ENCODE assay signal across 22 cellular contexts in the genomic region with DNA sequence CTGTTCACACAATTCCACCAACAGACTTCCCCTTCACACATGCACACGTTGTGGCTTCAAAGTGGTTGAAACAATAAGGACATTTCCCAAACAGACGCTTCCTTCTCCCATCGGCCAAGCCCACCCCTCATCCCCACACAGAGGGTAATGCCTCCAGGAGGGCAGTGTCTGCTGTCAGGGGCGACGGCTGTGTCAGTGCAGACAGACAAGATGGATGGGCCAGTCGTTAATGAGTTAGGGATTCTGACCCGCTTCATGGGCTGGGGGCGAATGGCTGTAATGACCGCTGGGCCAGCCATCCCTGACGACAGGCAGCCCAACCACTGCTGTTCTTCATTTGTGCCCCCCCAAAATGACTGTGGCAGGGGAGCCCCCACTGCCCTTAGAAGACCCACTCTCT. TPM values are rescaled to one million over a fixed set of nuclear protein-coding genes. Genes with fewer than 3 reads are reported as not detected.
"Had no signal": no experiment of that assay in that cellular context is flagged by ENCODE, and none has a peak within 500 bp of the region (broad histone marks: within the 10 kb centered on the region; RNA-seq: fewer than 3 reads in every experiment).

No MANE protein-coding gene starts in this region.

- H3K36me3 Mint-ChIP-seq: activated CD4-positive, alpha-beta memory T cell treated with anti-CD3 and anti-CD28 coated beads for 36 hours; activated naive CD4-positive, alpha-beta T cell treated with anti-CD3 and anti-CD28 coated beads, Interleukin-2, amount 50 U/mL, for 72 hours had no signal

- ATAC-seq: activated naive CD4-positive, alpha-beta T cell treated with anti-CD3 and anti-CD28 coated beads, Interleukin-2, amount 50 U/mL, for 72 hours; activated naive CD8-positive, alpha-beta T cell treated with anti-CD3 and anti-CD28 coated beads, Interleukin-2, amount 50 U/mL, for 24 hours; activated T-cell treated with anti-CD3 and anti-CD28 coated beads, Interleukin-2, amount 50 U/mL, for 4 hours; PC-3; T-helper 17 cell had no signal

- DNase-seq: activated CD4-positive, alpha-beta memory T cell treated with anti-CD3 and anti-CD28 coated beads for 36 hours; activated CD4-positive, alpha-beta T cell treated with anti-CD3 and anti-CD28 coated beads, Interleukin-2, amount 10 ng/mL, durations not matched to agents 7 days and 5 days; activated CD4-positive, CD25-positive, alpha-beta regulatory T cell; activated CD8-positive, alpha-beta memory T cell treated with anti-CD3 and anti-CD28 coated beads for 24 hours; activated effector memory CD4-positive, alpha-beta T cell treated with anti-CD3 and anti-CD28 coated beads, Interleukin-2, amount 50 U/mL, for 16 hours; activated naive CD4-positive, alpha-beta T cell treated with Interleukin-2 at 50 U/mL for 16 hours; activated naive CD8-positive, alpha-beta T cell treated with anti-CD3 and anti-CD28 coated beads, Interleukin-2, amount 50 U/mL, for 24 hours; activated T-cell treated with anti-CD3 and anti-CD28 coated beads, Interleukin-2, amount 50 U/mL, for 4 hours; amygdala; KG1; NCI-H1048; NCI-H146; NCI-H187 treated with DMSO at 0.1 percent for 48 hours; NCI-H2081 treated with DMSO at 0.1 percent for 48 hours; PC-3; SHP77 treated with DMSO at 0.1 percent for 48 hours; T-helper 17 cell; T1000 had no signal

- H3K27ac ChIP-seq: VCaP had no signal

- H3K9me3 Mint-ChIP-seq: activated CD4-positive, alpha-beta memory T cell treated with anti-CD3 and anti-CD28 coated beads for 36 hours; activated CD4-positive, alpha-beta T cell treated with anti-CD3 and anti-CD28 coated beads, Interleukin-2, amount 10 ng/mL, durations not matched to agents 7 days and 5 days; activated naive CD4-positive, alpha-beta T cell treated with anti-CD3 and anti-CD28 coated beads, Interleukin-2, amount 50 U/mL, for 72 hours; activated naive CD8-positive, alpha-beta T cell treated with anti-CD3 and anti-CD28 coated beads, Interleukin-2, amount 50 U/mL, for 24 hours; activated T-cell treated with anti-CD3 and anti-CD28 coated beads, Interleukin-2, amount 50 U/mL, for 4 hours had no signal

- H3K27me3 Mint-ChIP-seq: activated CD4-positive, alpha-beta memory T cell treated with anti-CD3 and anti-CD28 coated beads for 36 hours; activated CD4-positive, alpha-beta T cell treated with anti-CD3 and anti-CD28 coated beads, Interleukin-2, amount 10 ng/mL, durations not matched to agents 7 days and 5 days had no signal

- H3K4me1 Mint-ChIP-seq: activated CD4-positive, alpha-beta T cell treated with anti-CD3 and anti-CD28 coated beads, Interleukin-2, amount 10 ng/mL, durations not matched to agents 7 days and 5 days; activated naive CD8-positive, alpha-beta T cell treated with anti-CD3 and anti-CD28 coated beads, Interleukin-2, amount 50 U/mL, for 24 hours; T-helper 17 cell had no signal

- H3K4me3 Mint-ChIP-seq: activated CD4-positive, alpha-beta memory T cell treated with anti-CD3 and anti-CD28 coated beads for 36 hours; activated CD4-positive, alpha-beta T cell treated with anti-CD3 and anti-CD28 coated beads, Interleukin-2, amount 10 ng/mL, durations not matched to agents 7 days and 5 days; activated naive CD8-positive, alpha-beta T cell treated with anti-CD3 and anti-CD28 coated beads, Interleukin-2, amount 50 U/mL, for 24 hours; activated T-cell treated with anti-CD3 and anti-CD28 coated beads, Interleukin-2, amount 50 U/mL, for 4 hours; T-helper 17 cell had no signal

- H3K27ac Mint-ChIP-seq: activated CD4-positive, alpha-beta memory T cell treated with anti-CD3 and anti-CD28 coated beads for 36 hours; activated CD4-positive, alpha-beta T cell treated with anti-CD3 and anti-CD28 coated beads, Interleukin-2, amount 10 ng/mL, durations not matched to agents 7 days and 5 days; activated naive CD4-positive, alpha-beta T cell treated with anti-CD3 and anti-CD28 coated beads, Interleukin-2, amount 50 U/mL, for 72 hours; activated naive CD8-positive, alpha-beta T cell treated with anti-CD3 and anti-CD28 coated beads, Interleukin-2, amount 50 U/mL, for 24 hours; T-helper 17 cell had no signal

RNA-seq across cellular contexts. Expression of gene CRABP1, which starts 20.6 kb away (rescaled TPM):
- total RNA-seq: activated CD4-positive, alpha-beta memory T cell treated with anti-CD3 and anti-CD28 coated beads for 36 hours; activated CD4-positive, alpha-beta T cell treated with anti-CD3 and anti-CD28 coated beads, Interleukin-2, amount 10 ng/mL, durations not matched to agents 7 days and 5 days; activated T-cell treated with anti-CD3 and anti-CD28 coated beads, Interleukin-2, amount 50 U/mL, for 4 hours; LHCN-M2; M059J; PC-3; T-helper 17 cell had no signal

RNA-seq across cellular contexts. Expression of gene DNAJA4, which starts 55.2 kb away (rescaled TPM):
- total RNA-seq: LHCN-M2 had no signal
